Comparison of ENCODE assay signal across 10 cellular contexts in genomic region chr10:46591053-46591452, GRCh38. TPM values are rescaled to one million over a fixed set of nuclear protein-coding genes. Genes with fewer than 3 reads are reported as not detected.
"Had no signal": no experiment of that assay in that cellular context is flagged by ENCODE, and none has a peak within 500 bp of the region (broad histone marks: within the 10 kb centered on the region; RNA-seq: fewer than 3 reads in every experiment).

No MANE protein-coding gene starts in this region.

RNA-seq across cellular contexts. Expression of gene GPRIN2, which starts 34.6 kb away (rescaled TPM):
- total RNA-seq: activated naive CD4-positive, alpha-beta T cell treated with anti-CD3 and anti-CD28 coated beads for 36 hours; activated naive CD4-positive, alpha-beta T cell treated with anti-CD3 and anti-CD28 coated beads, Interleukin-2, amount 50 U/mL, for 72 hours; activated naive CD8-positive, alpha-beta T cell treated with anti-CD3 and anti-CD28 coated beads for 36 hours; activated naive CD8-positive, alpha-beta T cell treated with anti-CD3 and anti-CD28 coated beads, Interleukin-2, amount 10 ng/mL, durations not matched to agents 7 days and 5 days; activated T-cell treated with anti-CD3 and anti-CD28 coated beads, Interleukin-2, amount 50 U/mL, for 4 hours; activated T-cell treated with anti-CD3 and anti-CD28 coated beads, Interleukin-2, amount 50 U/mL, for 72 hours; activated T-helper 1 cell treated with anti-CD3 and anti-CD28 coated beads, Interleukin-12 subunit alpha, Interleukin-12 subunit beta, Interleukin-2, Interleukin-4 antibody, amounts not matched to agents 30 ng/mL and 10 ng/mL and 1 ng/mL, durations not matched to agents 14 hours and 24 hours and 36 hours; activated T-helper 17 cell treated with anti-CD3 and anti-CD28 coated beads, Interleukin-2, amount 50 U/mL, for 72 hours; activated T-helper 2 cell treated with anti-CD3 and anti-CD28 coated beads, Interferon-gamma antibody, Interleukin-2, Interleukin-4, amounts not matched to agents 10 μg/mL and 5 μg/mL and 100 μg/mL, durations not matched to agents 14 hours and 24 hours and 36 hours; cardiac septum had no signal
